In the genomic region with DNA sequence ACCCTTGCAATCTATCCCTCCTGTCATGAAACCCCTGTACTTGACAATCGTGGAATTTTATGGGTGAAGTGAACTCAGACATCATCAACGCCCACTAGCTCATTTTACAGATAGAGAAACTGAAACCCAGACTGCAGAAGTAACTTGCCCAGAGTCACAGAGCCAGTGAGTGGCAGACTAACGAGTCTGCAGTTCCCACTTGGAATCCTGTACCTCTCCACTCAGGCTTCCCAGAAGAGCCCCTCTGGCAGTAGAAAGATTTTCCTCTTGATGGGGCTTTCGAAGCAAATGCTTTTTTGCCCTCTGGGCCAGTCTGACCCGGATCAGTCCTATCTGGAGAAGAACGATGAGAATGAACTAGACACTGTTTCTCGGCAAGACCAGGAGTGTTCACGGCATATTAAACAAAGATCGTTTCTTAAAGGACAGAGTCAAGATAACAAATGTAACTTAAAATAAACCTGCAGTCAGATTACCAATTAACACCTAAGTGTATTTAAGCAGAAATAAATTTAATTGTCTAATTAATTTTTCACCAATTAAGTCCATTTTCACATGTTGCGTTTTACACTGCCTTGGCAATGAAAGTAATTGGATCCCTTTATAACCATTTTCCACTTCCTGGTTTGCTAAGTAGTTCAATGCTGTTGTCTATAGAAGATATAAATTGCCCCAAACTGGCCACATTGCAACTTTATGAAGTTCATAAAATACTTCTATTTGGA, we compare ENCODE assay signal across 12 cellular contexts.
DNase-seq lines count a peak whose midpoint lies in the region; ATAC-seq and TF ChIP-seq lines count a peak whose summit lies in the region.
"Had no signal": no experiment of that assay in that cellular context is flagged by ENCODE, and none has a peak within 500 bp of the region (broad histone marks: within the 10 kb centered on the region; RNA-seq: fewer than 3 reads in every experiment).

No MANE protein-coding gene starts in this region.

- DNase-seq in natural killer cell (no peak), SJCRH30 (no peak), kidney epithelial cell (ENCODE audit: low read depth) (no peak), dedifferentiated amniotic fluid mesenchymal stem cell (ENCODE audit: extremely low spot score) (no peak)
- no peak for DNase-seq in natural killer cell treated with Interleukin-12 subunit alpha and Interleukin-12 subunit beta and Interleukin-15 and Interleukin-18, amount 100 ng/mL, for 72 hours (ENCODE audit: low spot score)
- DNase-seq in activated CD4-positive, alpha-beta T cell treated with anti-CD3 and anti-CD28 coated beads, Interleukin-2, amount 50 U/mL, for 4 hours, result no peak
- DNase-seq: activated CD8-positive, alpha-beta T cell treated with anti-CD3 and anti-CD28 coated beads for 36 hours; NCI-H1105 treated with DMSO at 0.1 percent for 48 hours; stimulated activated CD4-positive, alpha-beta T cell treated with anti-CD3 and anti-CD28 coated beads, Interleukin-2, amount 100 ng/mL, for 24 hours had no signal

- no peaks in the 10 kb centered on the region for H3K9me3 ChIP-seq in SJCRH30 (replicated peaks)
- H3K9me3 ChIP-seq: BLaER1 treated with 17β-estradiol and CSF1 and Interleukin-3, amounts not matched to agents 10 nM and 100 nM had no signal

- ATAC-seq in natural killer cell (no peak), GM18873 (IDR thresholded peaks at IDR 0.05; ENCODE audit: low FRiP score, unreplicated experiment) (no peak)
- ATAC-seq in natural killer cell treated with Interleukin-12 subunit alpha and Interleukin-12 subunit beta and Interleukin-15 and Interleukin-18, amount 100 ng/mL, for 72 hours, result no peak
- no peak for ATAC-seq in activated CD4-positive, CD25-positive, alpha-beta regulatory T cell treated with anti-CD3 and anti-CD28 coated beads, Interleukin-2, amount 50 U/mL, for 24 hours
- ATAC-seq: activated CD8-positive, alpha-beta T cell treated with anti-CD3 and anti-CD28 coated beads for 36 hours had no signal

- no peak for TF ChIP-seq CTCF in natural killer cell (IDR thresholded peaks at IDR 0.05)
- TF ChIP-seq CTCF in kidney epithelial cell (IDR thresholded peaks at IDR 0.05; ENCODE audit: insufficient read depth, low read length, poor library complexity, severe bottlenecking), result no peak

- no peaks in the 10 kb centered on the region for H3K4me1 ChIP-seq in SJCRH30

- H3K9me3 Mint-ChIP-seq in natural killer cell, result no peaks in the 10 kb centered on the region
- no peaks in the 10 kb centered on the region for H3K9me3 Mint-ChIP-seq in natural killer cell treated with Interleukin-12 subunit alpha and Interleukin-12 subunit beta and Interleukin-15 and Interleukin-18, amount 100 ng/mL, for 72 hours
- H3K9me3 Mint-ChIP-seq: activated CD8-positive, alpha-beta T cell treated with anti-CD3 and anti-CD28 coated beads for 36 hours had no signal

- no peaks in the 10 kb centered on the region for H3K36me3 Mint-ChIP-seq in natural killer cell
- H3K36me3 Mint-ChIP-seq in natural killer cell treated with Interleukin-12 subunit alpha and Interleukin-12 subunit beta and Interleukin-15 and Interleukin-18, amount 100 ng/mL, for 72 hours, result no peaks in the 10 kb centered on the region

- H3K27me3 ChIP-seq in SJCRH30, result peaks cover 8% of the 10 kb centered on the region
- H3K27me3 ChIP-seq in kidney epithelial cell (ENCODE audit: control insufficient read depth, insufficient read depth, low read length), result no peaks in the 10 kb centered on the region
- H3K27me3 ChIP-seq: BLaER1 treated with 17β-estradiol and CSF1 and Interleukin-3, amounts not matched to agents 10 nM and 100 nM had no signal

- H3K27me3 Mint-ChIP-seq in natural killer cell (ENCODE audit: low read depth in 2 of 2), result no peaks in the 10 kb centered on the region
- no peaks in the 10 kb centered on the region for H3K27me3 Mint-ChIP-seq in natural killer cell treated with Interleukin-12 subunit alpha and Interleukin-12 subunit beta and Interleukin-15 and Interleukin-18, amount 100 ng/mL, for 72 hours

- peaks cover 14 to 26% of the 10 kb centered on the region in 2 donors for H3K4me1 Mint-ChIP-seq in natural killer cell
- peaks cover 13 to 17% of the 10 kb centered on the region in 2 donors for H3K4me1 Mint-ChIP-seq in natural killer cell treated with Interleukin-12 subunit alpha and Interleukin-12 subunit beta and Interleukin-15 and Interleukin-18, amount 100 ng/mL, for 72 hours (ENCODE audit: low read depth in 2 of 2)

- intact Hi-C loops in natural killer cell (cut with micrococcal nuclease), result no loop called here

- H3K4me3 ChIP-seq in SJCRH30 (peak overlapping the region; percentile 45), kidney epithelial cell (ENCODE audit: low read depth, low read length) (peak overlapping the region; percentile 17)
- H3K4me3 ChIP-seq: BLaER1 treated with 17β-estradiol and CSF1 and Interleukin-3, amounts not matched to agents 10 nM and 100 nM had no signal

- no peaks in the 10 kb centered on the region for H3K36me3 ChIP-seq in SJCRH30
- no peaks in the 10 kb centered on the region for H3K36me3 ChIP-seq in kidney epithelial cell (ENCODE audit: control insufficient read depth, insufficient read depth, low read length)
- H3K36me3 ChIP-seq: BLaER1 treated with 17β-estradiol and CSF1 and Interleukin-3, amounts not matched to agents 10 nM and 100 nM had no signal

- no peak overlapping the region for H3K27ac Mint-ChIP-seq in natural killer cell
- H3K27ac Mint-ChIP-seq in natural killer cell treated with Interleukin-12 subunit alpha and Interleukin-12 subunit beta and Interleukin-15 and Interleukin-18, amount 100 ng/mL, for 72 hours, result peak overlapping the region in 1 of 2 donors; percentile 9
- H3K27ac Mint-ChIP-seq: activated CD8-positive, alpha-beta T cell treated with anti-CD3 and anti-CD28 coated beads for 36 hours had no signal

- no peak overlapping the region for H3K27ac ChIP-seq in SJCRH30
- H3K27ac ChIP-seq: BLaER1 treated with 17β-estradiol and CSF1 and Interleukin-3, amounts not matched to agents 10 nM and 100 nM had no signal

- peak overlapping the region; percentile 5 for H3K4me3 Mint-ChIP-seq in natural killer cell
- no peak overlapping the region for H3K4me3 Mint-ChIP-seq in natural killer cell treated with Interleukin-12 subunit alpha and Interleukin-12 subunit beta and Interleukin-15 and Interleukin-18, amount 100 ng/mL, for 72 hours
- H3K4me3 Mint-ChIP-seq: activated CD8-positive, alpha-beta T cell treated with anti-CD3 and anti-CD28 coated beads for 36 hours had no signal
